Comparison of ENCODE assay signal across 1 cellular context in genomic region chr7:6380310-6381095, GRCh38.
TF ChIP-seq lines count a peak whose summit lies in the region.

No MANE protein-coding gene starts in this region.

TF ChIP-seq in HepG2, 621 proteins besides CTCF, POLR2A, EP300 and RAD21:
- no peak for TF ChIP-seq ZNF567 (CRISPR knock-in tag; IDR thresholded peaks at IDR 0.05; ENCODE audit: borderline replicate concordance)
- TF ChIP-seq ZNF468 (CRISPR knock-in tag; IDR thresholded peaks at IDR 0.05), result no peak
- TF ChIP-seq NFIC (IDR thresholded peaks at IDR 0.05; ENCODE audit: low read length), result no peak
- no peak for TF ChIP-seq ZNF598 (CRISPR knock-in tag; IDR thresholded peaks at IDR 0.05; ENCODE audit: borderline replicate concordance)
- peak; percentile 56 for TF ChIP-seq ZNF121 (CRISPR knock-in tag; IDR thresholded peaks at IDR 0.05)
- no peak for TF ChIP-seq ZNF552 (CRISPR knock-in tag; IDR thresholded peaks at IDR 0.05; ENCODE audit: borderline replicate concordance)
